Comparison of ENCODE assay signal across 8 cellular contexts in genomic region chr18:1619507-1619906, GRCh38.
"Had no signal": no experiment of that assay in that cellular context is flagged by ENCODE, and none has a peak within 500 bp of the region (broad histone marks: within the 10 kb centered on the region; RNA-seq: fewer than 3 reads in every experiment).

No MANE protein-coding gene starts in this region.

- H3K4me3 ChIP-seq: GM12878 had no signal

- DNase-seq: GDM1, GF-D8 had no signal

- ATAC-seq: GM12878 had no signal

- FAIRE-seq: G401.6, GM12878, GM12891, GM12892, GM18507, GM19239 had no signal
